Comparison of ENCODE assay signal across 11 cellular contexts in genomic region chr19:11202488-11203193, GRCh38. TPM values are rescaled to one million over a fixed set of nuclear protein-coding genes. Genes with fewer than 3 reads are reported as not detected.
DNase-seq lines count a peak whose midpoint lies in the region; ATAC-seq and TF ChIP-seq lines count a peak whose summit lies in the region.
"Had no signal": no experiment of that assay in that cellular context is flagged by ENCODE, and none has a peak within 500 bp of the region (broad histone marks: within the 10 kb centered on the region; RNA-seq: fewer than 3 reads in every experiment).

No MANE protein-coding gene starts in this region.

- H3K4me3 ChIP-seq in OCI-LY3 (ENCODE audit: low read length) (peak overlapping the region; percentile 14; the same call in 1 of the 2 replicates), dorsolateral prefrontal cortex (no peak overlapping the region), mucosa of rectum (ENCODE audit: low read length in 2 of 2) (no peak overlapping the region), testis (no peak overlapping the region)

- no peaks in the 10 kb centered on the region for H3K79me2 ChIP-seq in OCI-LY3 (ENCODE audit: low read length)

- H3K36me3 Mint-ChIP-seq in progenitor cell of endocrine pancreas (ENCODE audit: insufficient read depth), result peaks cover 3% of the 10 kb centered on the region
- H3K36me3 Mint-ChIP-seq: activated naive CD8-positive, alpha-beta T cell treated with anti-CD3 and anti-CD28 coated beads for 36 hours had no signal

- DNase-seq in dorsolateral prefrontal cortex (no peak), testis (no peak), progenitor cell of endocrine pancreas (ENCODE audit: low spot score, unreplicated experiment) (no peak), HuH-7 (ENCODE audit: low spot score) (no peak), H4 (ENCODE audit: low spot score) (no peak)
- DNase-seq: activated naive CD8-positive, alpha-beta T cell treated with anti-CD3 and anti-CD28 coated beads for 36 hours had no signal

- H3K9me3 Mint-ChIP-seq in progenitor cell of endocrine pancreas (ENCODE audit: low read depth), result no peaks in the 10 kb centered on the region
- H3K9me3 Mint-ChIP-seq: activated naive CD8-positive, alpha-beta T cell treated with anti-CD3 and anti-CD28 coated beads for 36 hours had no signal

- H3K27me3 ChIP-seq in OCI-LY3 (ENCODE audit: low read depth, low read length) (no peaks in the 10 kb centered on the region), dorsolateral prefrontal cortex (no peaks in the 10 kb centered on the region), mucosa of rectum (ENCODE audit: control insufficient read depth in 2 of 2, insufficient read depth in 2 of 2, low read length in 2 of 2) (no peaks in the 10 kb centered on the region), testis (no peaks in the 10 kb centered on the region)

- H3K36me3 ChIP-seq in OCI-LY3 (replicated peaks; ENCODE audit: low read depth, low read length) (peaks cover 3% of the 10 kb centered on the region), mucosa of rectum (ENCODE audit: control insufficient read depth in 2 of 2, insufficient read depth in 2 of 2, low read length in 2 of 2) (peaks cover 0 to 3% of the 10 kb centered on the region in 2 donors), testis (ENCODE audit: low read depth, missing control alignments) (no peaks in the 10 kb centered on the region)

- TF ChIP-seq CTCF in OCI-LY3 (IDR thresholded peaks at IDR 0.05; ENCODE audit: low read depth, low read length) (no peak), dorsolateral prefrontal cortex (IDR thresholded peaks at IDR 0.05 in 54 of 56, conservative IDR thresholded peaks at IDR 0.05 in 2 of 56; ENCODE audit: low read depth in 1 of 56, partially characterized antibody in 56 of 56) (no peak), testis (IDR thresholded peaks at IDR 0.05) (no peak), progenitor cell of endocrine pancreas (IDR thresholded peaks at IDR 0.05; ENCODE audit: unreplicated experiment) (no peak)

- H3K27me3 Mint-ChIP-seq in progenitor cell of endocrine pancreas, result no peaks in the 10 kb centered on the region

- no peak for TF ChIP-seq POLR2A in testis (IDR thresholded peaks at IDR 0.05)

- H4K20me1 ChIP-seq in OCI-LY3 (ENCODE audit: insufficient read depth, low read length), result no peaks in the 10 kb centered on the region

- H3K9ac ChIP-seq in OCI-LY3 (ENCODE audit: low read length) (peak overlapping the region; percentile 10; the same call in 1 of the 2 replicates), mucosa of rectum (ENCODE audit: low read depth in 1 of 2, low read length in 2 of 2) (peak overlapping the region in 1 of 2 donors; percentile 14)

- no peaks in the 10 kb centered on the region for H3K9me3 ChIP-seq in OCI-LY3 (ENCODE audit: insufficient read depth, low read length)
- H3K9me3 ChIP-seq in mucosa of rectum (ENCODE audit: control insufficient read depth in 2 of 2, low read length in 2 of 2), result no peaks in the 10 kb centered on the region
- no peaks in the 10 kb centered on the region for H3K9me3 ChIP-seq in testis

- intact Hi-C loops in dorsolateral prefrontal cortex (cut with DNase I), result loop anchor here (1.0 to 10.0 kb wide), 4 partner anchors 64 to 268 kb away; no protein-coding TSS in a partner anchor
- intact Hi-C loops in testis (cut with DNase I; ENCODE audit: low total_unique reads), result loop anchor here (2.0 to 5.0 kb wide), 2 partner anchors 66 to 165 kb away; no protein-coding TSS in a partner anchor

- H3K4me1 ChIP-seq in OCI-LY3 (ENCODE audit: low read length) (peaks cover 59% of the 10 kb centered on the region), mucosa of rectum (ENCODE audit: control insufficient read depth in 2 of 2, insufficient read depth in 2 of 2, low read length in 2 of 2) (peaks cover 4 to 6% of the 10 kb centered on the region in 2 donors), testis (peaks cover 27% of the 10 kb centered on the region)

- H3K4me2 ChIP-seq in OCI-LY3 (ENCODE audit: low read length), result peak overlapping the region; percentile 51

- no peak overlapping the region for H3K4me3 Mint-ChIP-seq in progenitor cell of endocrine pancreas (ENCODE audit: low read depth)
- H3K4me3 Mint-ChIP-seq: activated naive CD8-positive, alpha-beta T cell treated with anti-CD3 and anti-CD28 coated beads for 36 hours had no signal

- no peak overlapping the region for H2AFZ ChIP-seq in OCI-LY3 (ENCODE audit: low read depth, low read length)

- no peaks in the 10 kb centered on the region for H3K4me1 Mint-ChIP-seq in progenitor cell of endocrine pancreas (ENCODE audit: low read depth)

- 80 to 88% methylated on average over 20 of the region's 20 CpGs for WGBS in testis, 2 donors

- no peak for ATAC-seq in HG03469 (IDR thresholded peaks at IDR 0.05; ENCODE audit: unreplicated experiment)

- H3K27ac ChIP-seq in OCI-LY3 (ENCODE audit: low read length), result peak overlapping the region; percentile 13; the same call in 1 of the 2 replicates
- H3K27ac ChIP-seq in dorsolateral prefrontal cortex, result peak overlapping the region in 56 of 59 donors; percentile 23 to 92 (median 78)
- H3K27ac ChIP-seq in mucosa of rectum (ENCODE audit: low read depth in 2 of 2, low read length in 2 of 2), result peak overlapping the region; percentile 70 to 80
- peak overlapping the region; percentile 85 to 86 for H3K27ac ChIP-seq in testis
- H3K27ac ChIP-seq: HL-60 had no signal

- no peak overlapping the region for H3K27ac Mint-ChIP-seq in progenitor cell of endocrine pancreas
- H3K27ac Mint-ChIP-seq: activated naive CD8-positive, alpha-beta T cell treated with anti-CD3 and anti-CD28 coated beads for 36 hours had no signal

RNA-seq across cellular contexts. Expression of gene KANK2, which starts 5.3 kb away (rescaled TPM):
- total RNA-seq in dorsolateral prefrontal cortex (10 to 100 TPM; 13.8 to 97.3 (median 30.1) TPM), testis (100 to 1,000 TPM in 1 of 2 donors, 10 to 100 TPM in 1; 98.9 to 161 TPM), progenitor cell of endocrine pancreas (27.6 and 29.1 TPM in 2 replicates)
- 77.7 TPM for polyA plus RNA-seq in testis (ENCODE audit: insufficient read depth, low read depth, low replicate concordance)
- total RNA-seq in H4 (2014; rRNA removed; shearing (Covaris generic)), result 63.8 and 79.8 TPM in 2 replicates

RNA-seq across cellular contexts. Expression of gene ANGPTL8, which starts 36.8 kb away (rescaled TPM):
- total RNA-seq in dorsolateral prefrontal cortex, result 1 to 10 TPM in 43 of 120 experiments, under 1 TPM in 14, not detected in 63; 0.39 to 3.2 (median 1.5) TPM
- not detected for total RNA-seq in testis
- polyA plus RNA-seq in testis (ENCODE audit: insufficient read depth, low read depth, low replicate concordance), result not detected
- not detected in 2 replicates for total RNA-seq in progenitor cell of endocrine pancreas
- total RNA-seq in H4 (2014; rRNA removed; shearing (Covaris generic)), result not detected in 2 replicates
- total RNA-seq: activated naive CD8-positive, alpha-beta T cell treated with anti-CD3 and anti-CD28 coated beads for 36 hours; M059J had no signal

RNA-seq across cellular contexts. Expression of gene SPC24, which starts 47.1 kb away (rescaled TPM):
- total RNA-seq in dorsolateral prefrontal cortex, result 1 to 10 TPM in 102 of 120 experiments, under 1 TPM in 17, not detected in 1; 0.44 to 4.9 (median 1.8) TPM
- total RNA-seq in testis, result 1 to 10 TPM; 7.1 to 7.4 TPM
- polyA plus RNA-seq in testis (ENCODE audit: insufficient read depth, low read depth, low replicate concordance), result 5.4 TPM
- total RNA-seq in progenitor cell of endocrine pancreas, result 22.8 and 24.3 TPM in 2 replicates
- total RNA-seq in H4 (2014; rRNA removed; shearing (Covaris generic)), result 32.6 and 37.8 TPM in 2 replicates

RNA-seq across cellular contexts. Expression of gene DOCK6, which starts 59.7 kb away (rescaled TPM):
- total RNA-seq in dorsolateral prefrontal cortex (10 to 100 TPM; 11.9 to 74.8 (median 27.0) TPM), testis (10 to 100 TPM; 32.5 to 45.0 TPM), progenitor cell of endocrine pancreas (88.0 and 89.1 TPM in 2 replicates)
- polyA plus RNA-seq in testis (ENCODE audit: insufficient read depth, low read depth, low replicate concordance), result 18.4 TPM
- 3.3 and 3.9 TPM in 2 replicates for total RNA-seq in H4 (2014; rRNA removed; shearing (Covaris generic))

Comparison
In these comparisons a context has a peak if more than half of its experiments do, and no peak if none do; other contexts are left out.
1. H3K27ac ChIP-seq: peak in every context shown above with its lines; median percentile 86 in testis; 78 in dorsolateral prefrontal cortex; 75 in mucosa of rectum; 13 in OCI-LY3.